ENCODE assay signal across 1 cellular context in the genomic region with DNA sequence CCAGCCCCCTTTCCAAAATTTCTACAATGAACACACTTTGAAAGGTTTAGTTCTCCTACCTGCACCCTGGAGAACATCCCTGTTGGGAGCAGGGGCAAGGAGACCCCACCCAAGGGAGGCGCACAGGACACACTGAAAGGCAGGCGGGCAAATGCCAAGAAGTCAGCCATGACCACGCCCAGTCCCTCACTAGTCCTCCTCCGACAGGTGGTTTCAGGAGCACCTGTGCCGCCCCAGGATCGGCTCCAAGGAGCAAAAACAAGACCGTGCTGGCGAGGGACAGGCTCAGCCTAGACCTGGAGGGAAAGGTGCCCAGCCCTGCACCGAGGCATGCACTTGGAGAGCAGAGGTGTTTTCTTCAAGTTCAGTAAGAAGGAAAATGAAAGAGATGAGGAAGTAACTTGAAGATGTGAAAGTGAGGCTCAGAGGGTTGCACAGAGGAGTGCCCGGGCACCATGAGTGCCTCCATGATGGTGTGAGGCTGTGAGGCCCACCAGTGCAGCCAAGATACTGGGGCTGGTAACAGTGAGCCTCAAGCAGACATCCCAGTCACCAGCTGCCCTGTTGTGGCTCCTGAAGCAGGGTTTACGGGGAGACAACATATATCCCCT.
TF ChIP-seq lines count a peak whose summit lies in the region.

No MANE protein-coding gene starts in this region.

TF ChIP-seq in GM12878, 131 proteins besides CTCF, POLR2A, EP300 and RAD21 (continued from another document):
- TF ChIP-seq JUND (IDR thresholded peaks at IDR 0.05; ENCODE audit: low read depth, low read length) (no peak), ZNF622 (IDR thresholded peaks at IDR 0.05) (no peak)
